In the genomic region with DNA sequence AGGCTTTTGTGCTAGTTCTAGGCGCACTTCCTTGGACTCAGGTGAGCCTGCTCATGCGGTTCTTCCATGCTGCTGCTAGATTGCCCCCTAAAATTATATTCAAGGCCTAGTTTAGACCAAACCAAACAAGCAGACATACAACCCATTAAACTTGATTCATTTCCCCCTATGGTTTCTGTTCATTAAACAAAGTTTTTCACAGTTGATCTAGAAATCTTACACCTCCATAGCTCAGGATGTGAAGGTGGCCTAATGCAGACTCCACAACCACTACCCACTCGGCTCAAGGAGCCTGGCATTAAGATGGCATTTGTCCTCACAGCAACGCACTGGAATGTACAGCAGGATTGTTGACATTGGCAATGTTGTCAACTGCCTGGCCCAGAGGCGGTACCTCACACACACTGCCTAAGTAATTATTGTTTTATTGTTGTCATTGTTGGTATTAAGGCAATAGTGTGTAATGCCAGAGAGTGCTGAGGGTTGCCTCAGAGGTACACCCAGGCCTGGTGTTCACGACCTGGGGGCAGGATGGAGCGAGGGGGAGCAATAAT, we compare ENCODE assay signal across 1 cellular context.
TF ChIP-seq lines count a peak whose summit lies in the region.

No MANE protein-coding gene starts in this region.

TF ChIP-seq in HepG2, 621 proteins besides CTCF, POLR2A, EP300 and RAD21 (continued from another document):
- TF ChIP-seq NFKB2 (CRISPR knock-in tag; IDR thresholded peaks at IDR 0.05; ENCODE audit: borderline replicate concordance) = no peak
- TF ChIP-seq ZNF431 (CRISPR knock-in tag; IDR thresholded peaks at IDR 0.05; ENCODE audit: borderline replicate concordance, low read depth) = no peak
- no peak for TF ChIP-seq NFYC (CRISPR knock-in tag; IDR thresholded peaks at IDR 0.05)
- TF ChIP-seq, protein P1, sequence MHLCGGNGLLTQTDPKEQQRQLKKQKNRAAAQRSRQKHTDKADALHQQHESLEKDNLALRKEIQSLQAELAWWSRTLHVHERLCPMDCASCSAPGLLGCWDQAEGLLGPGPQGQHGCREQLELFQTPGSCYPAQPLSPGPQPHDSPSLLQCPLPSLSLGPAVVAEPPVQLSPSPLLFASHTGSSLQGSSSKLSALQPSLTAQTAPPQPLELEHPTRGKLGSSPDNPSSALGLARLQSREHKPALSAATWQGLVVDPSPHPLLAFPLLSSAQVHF (CRISPR knock-in tag; IDR thresholded peaks at IDR 0.05) = no peak
- TF ChIP-seq, protein P2, sequence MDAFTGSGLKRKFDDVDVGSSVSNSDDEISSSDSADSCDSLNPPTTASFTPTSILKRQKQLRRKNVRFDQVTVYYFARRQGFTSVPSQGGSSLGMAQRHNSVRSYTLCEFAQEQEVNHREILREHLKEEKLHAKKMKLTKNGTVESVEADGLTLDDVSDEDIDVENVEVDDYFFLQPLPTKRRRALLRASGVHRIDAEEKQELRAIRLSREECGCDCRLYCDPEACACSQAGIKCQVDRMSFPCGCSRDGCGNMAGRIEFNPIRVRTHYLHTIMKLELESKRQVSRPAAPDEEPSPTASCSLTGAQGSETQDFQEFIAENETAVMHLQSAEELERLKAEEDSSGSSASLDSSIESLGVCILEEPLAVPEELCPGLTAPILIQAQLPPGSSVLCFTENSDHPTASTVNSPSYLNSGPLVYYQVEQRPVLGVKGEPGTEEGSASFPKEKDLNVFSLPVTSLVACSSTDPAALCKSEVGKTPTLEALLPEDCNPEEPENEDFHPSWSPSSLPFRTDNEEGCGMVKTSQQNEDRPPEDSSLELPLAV (CRISPR knock-in tag; conservative IDR thresholded peaks at IDR 0.05; ENCODE audit: low read depth) = no peak
- TF ChIP-seq ZNF746 (CRISPR knock-in tag; IDR thresholded peaks at IDR 0.05) = no peak
- TF ChIP-seq SYNCRIP (IDR thresholded peaks at IDR 0.05; ENCODE audit: insufficient read depth, low read depth, low read length) = no peak
- no peak for TF ChIP-seq ZBTB1 (CRISPR knock-in tag; IDR thresholded peaks at IDR 0.05; ENCODE audit: borderline replicate concordance)
- no peak for TF ChIP-seq NR2C2 (CRISPR knock-in tag; IDR thresholded peaks at IDR 0.05; ENCODE audit: borderline replicate concordance)
- TF ChIP-seq, protein P3, sequence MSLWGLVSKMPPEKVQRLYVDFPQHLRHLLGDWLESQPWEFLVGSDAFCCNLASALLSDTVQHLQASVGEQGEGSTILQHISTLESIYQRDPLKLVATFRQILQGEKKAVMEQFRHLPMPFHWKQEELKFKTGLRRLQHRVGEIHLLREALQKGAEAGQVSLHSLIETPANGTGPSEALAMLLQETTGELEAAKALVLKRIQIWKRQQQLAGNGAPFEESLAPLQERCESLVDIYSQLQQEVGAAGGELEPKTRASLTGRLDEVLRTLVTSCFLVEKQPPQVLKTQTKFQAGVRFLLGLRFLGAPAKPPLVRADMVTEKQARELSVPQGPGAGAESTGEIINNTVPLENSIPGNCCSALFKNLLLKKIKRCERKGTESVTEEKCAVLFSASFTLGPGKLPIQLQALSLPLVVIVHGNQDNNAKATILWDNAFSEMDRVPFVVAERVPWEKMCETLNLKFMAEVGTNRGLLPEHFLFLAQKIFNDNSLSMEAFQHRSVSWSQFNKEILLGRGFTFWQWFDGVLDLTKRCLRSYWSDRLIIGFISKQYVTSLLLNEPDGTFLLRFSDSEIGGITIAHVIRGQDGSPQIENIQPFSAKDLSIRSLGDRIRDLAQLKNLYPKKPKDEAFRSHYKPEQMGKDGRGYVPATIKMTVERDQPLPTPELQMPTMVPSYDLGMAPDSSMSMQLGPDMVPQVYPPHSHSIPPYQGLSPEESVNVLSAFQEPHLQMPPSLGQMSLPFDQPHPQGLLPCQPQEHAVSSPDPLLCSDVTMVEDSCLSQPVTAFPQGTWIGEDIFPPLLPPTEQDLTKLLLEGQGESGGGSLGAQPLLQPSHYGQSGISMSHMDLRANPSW (CRISPR knock-in tag; IDR thresholded peaks at IDR 0.05; ENCODE audit: borderline replicate concordance) = no peak
- no peak for TF ChIP-seq ARHGAP35 (CRISPR knock-in tag; IDR thresholded peaks at IDR 0.05; ENCODE audit: borderline replicate concordance)
- TF ChIP-seq ZNF883 (CRISPR knock-in tag; IDR thresholded peaks at IDR 0.05; ENCODE audit: not compliant biosample characterization) = no peak
- no peak for TF ChIP-seq ZFX (CRISPR knock-in tag; IDR thresholded peaks at IDR 0.05; ENCODE audit: low read depth)
- no peak for TF ChIP-seq ARNT (IDR thresholded peaks at IDR 0.05)
- no peak for TF ChIP-seq POLR2AphosphoS2 (IDR thresholded peaks at IDR 0.05; ENCODE audit: low read depth, low read length)
